In the genomic region with DNA sequence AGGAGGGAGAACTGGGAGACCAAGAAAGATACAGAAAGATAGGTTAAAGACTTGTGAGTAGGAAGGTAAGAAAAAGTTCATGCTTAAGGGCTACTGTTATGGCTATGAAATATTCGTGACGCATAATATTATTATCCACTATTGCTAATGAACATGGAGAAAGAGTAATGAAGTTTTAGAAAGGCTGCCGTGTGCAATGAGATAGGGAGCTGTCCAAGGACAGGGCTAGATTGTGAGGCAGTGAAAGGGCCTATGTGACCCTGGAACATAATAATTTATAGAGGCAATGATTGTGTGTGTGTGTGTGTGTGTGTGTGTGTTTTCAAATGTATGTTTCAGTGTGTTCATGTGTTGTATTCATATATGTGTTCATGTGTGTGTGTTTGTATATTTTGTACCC, we compare ENCODE assay signal across 12 cellular contexts. TPM values are rescaled to one million over a fixed set of nuclear protein-coding genes. Genes with fewer than 3 reads are reported as not detected.
A peak's percentile ranks its signal among the peaks of the same experiment; 100 is the strongest.
DNase-seq lines count a peak whose midpoint lies in the region; ATAC-seq and TF ChIP-seq lines count a peak whose summit lies in the region.
"Had no signal": no experiment of that assay in that cellular context is flagged by ENCODE, and none has a peak within 500 bp of the region (broad histone marks: within the 10 kb centered on the region; RNA-seq: fewer than 3 reads in every experiment).

No MANE protein-coding gene starts in this region.

- H3K4me1 Mint-ChIP-seq in CD8-positive, alpha-beta T cell (ENCODE audit: low read depth): peaks cover 82% of the 10 kb centered on the region

- peak overlapping the region; percentile 17 for H3K4me3 ChIP-seq in CD8-positive, alpha-beta T cell (ENCODE audit: low read depth, low read length)
- H3K4me3 ChIP-seq in ascending aorta (peak overlapping the region in 1 of 2 donors; percentile 4), neutrophil (ENCODE audit: low read depth in 1 of 2, low read length in 1 of 2) (no peak overlapping the region), dorsolateral prefrontal cortex (no peak overlapping the region)
- H3K4me3 ChIP-seq: SK-N-MC had no signal

- POLR2A ChIA-PET in CD8-positive, alpha-beta T cell (lab: Charles Lee): interaction anchor here (0.6 to 1.3 kb wide), 3 partner anchors 14 to 52 kb away, joined by 3 read pairs; no protein-coding TSS in a partner anchor

- H3K9me3 ChIP-seq in CD8-positive, alpha-beta T cell (ENCODE audit: low read length): no peaks in the 10 kb centered on the region
- no peaks in the 10 kb centered on the region for H3K9me3 ChIP-seq in ascending aorta
- no peaks in the 10 kb centered on the region for H3K9me3 ChIP-seq in neutrophil

- ATAC-seq in CD8-positive, alpha-beta T cell: no peak

- peak overlapping the region; percentile 87 for H3K27ac Mint-ChIP-seq in CD8-positive, alpha-beta T cell

- H3K4me3 Mint-ChIP-seq in CD8-positive, alpha-beta T cell: peak overlapping the region; percentile 61

- no peaks in the 10 kb centered on the region for H3K9me3 Mint-ChIP-seq in CD8-positive, alpha-beta T cell

- intact Hi-C loops in CD8-positive, alpha-beta T cell (cut with DNase I, micrococcal nuclease): loop anchor here (5.0 kb wide), 4 partner anchors 36 to 141 kb away; no protein-coding TSS in a partner anchor
- intact Hi-C loops in ascending aorta (cut with DNase I) (loop anchor here (5.0 kb wide), 1 partner anchor 224 kb away; no protein-coding TSS in a partner anchor), dorsolateral prefrontal cortex (cut with DNase I) (no loop called here)

- CTCF ChIA-PET in CD8-positive, alpha-beta T cell (lab: Charles Lee): interaction anchor here (0.9 to 1.6 kb wide), 2 partner anchors 12 to 176 kb away, joined by 3 to 7 read pairs; no protein-coding TSS in a partner anchor

- no peak overlapping the region for H3K27ac ChIP-seq in CD8-positive, alpha-beta T cell (ENCODE audit: low read depth, low read length)
- H3K27ac ChIP-seq in ascending aorta (peak overlapping the region; percentile 58 to 83), neutrophil (peak overlapping the region; percentile 63), dorsolateral prefrontal cortex (peak overlapping the region in 20 of 59 donors; percentile 2 to 54 (median 13))

- H3K27me3 ChIP-seq in CD8-positive, alpha-beta T cell (ENCODE audit: insufficient read depth, low read length): no peaks in the 10 kb centered on the region
- H3K27me3 ChIP-seq in ascending aorta (no peaks in the 10 kb centered on the region), neutrophil (no peaks in the 10 kb centered on the region), dorsolateral prefrontal cortex (no peaks in the 10 kb centered on the region)

- TF ChIP-seq EP300 in Ishikawa (IDR thresholded peaks at IDR 0.05; ENCODE audit: borderline replicate concordance): no peak

- TF ChIP-seq RAD21 in Ishikawa (IDR thresholded peaks at IDR 0.05; ENCODE audit: low read depth): no peak

- H3K36me3 Mint-ChIP-seq in CD8-positive, alpha-beta T cell: peaks cover 45% of the 10 kb centered on the region

- no peak for DNase-seq in CD8-positive, alpha-beta T cell
- DNase-seq in ascending aorta (ENCODE audit: low spot score in 2 of 2) (no peak), anterior cingulate cortex (lab: John Stamatoyannopoulos, UW) (no peak), dorsolateral prefrontal cortex (no peak), GF-D8 (lab: John Stamatoyannopoulos, UW) (no peak)
- DNase-seq: activated effector memory CD4-positive, alpha-beta T cell treated with Interleukin-2 at 50 U/mL for 16 hours; NK-92 treated with Interleukin-12 subunit alpha and Interleukin-12 subunit beta, amount 100 ng/mL, for 24 hours; stimulated activated CD4-positive, alpha-beta T cell treated with anti-CD3 and anti-CD28 coated beads, Interleukin-4, amount 100 ng/mL, for 1 hour; stimulated activated naive CD4-positive, alpha-beta T cell had no signal

- peaks cover 85% of the 10 kb centered on the region for H3K4me1 ChIP-seq in CD8-positive, alpha-beta T cell (ENCODE audit: insufficient read depth, low read length)
- H3K4me1 ChIP-seq in ascending aorta (peaks cover 8 to 67% of the 10 kb centered on the region in 2 donors), neutrophil (ENCODE audit: control insufficient read depth in 1 of 2, insufficient read depth in 1 of 2, low read depth in 1 of 2, low read length in 1 of 2) (peaks cover 40 to 83% of the 10 kb centered on the region in 2 experiments)

- no peak for TF ChIP-seq CTCF in CD8-positive, alpha-beta T cell (IDR thresholded peaks at IDR 0.05)
- TF ChIP-seq CTCF in ascending aorta (IDR thresholded peaks at IDR 0.05) (no peak), neutrophil (IDR thresholded peaks at IDR 0.05) (no peak), dorsolateral prefrontal cortex (IDR thresholded peaks at IDR 0.05 in 54 of 56, conservative IDR thresholded peaks at IDR 0.05 in 2 of 56; ENCODE audit: low read depth in 1 of 56, partially characterized antibody in 56 of 56) (no peak)

- H3K27me3 Mint-ChIP-seq in CD8-positive, alpha-beta T cell (ENCODE audit: low read depth): no peaks in the 10 kb centered on the region

- peaks cover 14% of the 10 kb centered on the region for H3K36me3 ChIP-seq in CD8-positive, alpha-beta T cell (ENCODE audit: insufficient read depth, low read length)
- H3K36me3 ChIP-seq in ascending aorta: peaks cover 0 to 8% of the 10 kb centered on the region in 2 donors
- peaks cover 4% of the 10 kb centered on the region for H3K36me3 ChIP-seq in neutrophil

TF ChIP-seq in Ishikawa, 13 proteins besides CTCF, POLR2A, EP300 and RAD21:
- TF ChIP-seq NFIC (IDR thresholded peaks at IDR 0.05) (no peak), ZBTB7A (IDR thresholded peaks at IDR 0.05; ENCODE audit: low read depth) (no peak)
- TF ChIP-seq, protein P1, sequence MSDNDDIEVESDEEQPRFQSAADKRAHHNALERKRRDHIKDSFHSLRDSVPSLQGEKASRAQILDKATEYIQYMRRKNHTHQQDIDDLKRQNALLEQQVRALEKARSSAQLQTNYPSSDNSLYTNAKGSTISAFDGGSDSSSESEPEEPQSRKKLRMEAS (IDR thresholded peaks at IDR 0.05): no peak
- TF ChIP-seq, protein P2, sequence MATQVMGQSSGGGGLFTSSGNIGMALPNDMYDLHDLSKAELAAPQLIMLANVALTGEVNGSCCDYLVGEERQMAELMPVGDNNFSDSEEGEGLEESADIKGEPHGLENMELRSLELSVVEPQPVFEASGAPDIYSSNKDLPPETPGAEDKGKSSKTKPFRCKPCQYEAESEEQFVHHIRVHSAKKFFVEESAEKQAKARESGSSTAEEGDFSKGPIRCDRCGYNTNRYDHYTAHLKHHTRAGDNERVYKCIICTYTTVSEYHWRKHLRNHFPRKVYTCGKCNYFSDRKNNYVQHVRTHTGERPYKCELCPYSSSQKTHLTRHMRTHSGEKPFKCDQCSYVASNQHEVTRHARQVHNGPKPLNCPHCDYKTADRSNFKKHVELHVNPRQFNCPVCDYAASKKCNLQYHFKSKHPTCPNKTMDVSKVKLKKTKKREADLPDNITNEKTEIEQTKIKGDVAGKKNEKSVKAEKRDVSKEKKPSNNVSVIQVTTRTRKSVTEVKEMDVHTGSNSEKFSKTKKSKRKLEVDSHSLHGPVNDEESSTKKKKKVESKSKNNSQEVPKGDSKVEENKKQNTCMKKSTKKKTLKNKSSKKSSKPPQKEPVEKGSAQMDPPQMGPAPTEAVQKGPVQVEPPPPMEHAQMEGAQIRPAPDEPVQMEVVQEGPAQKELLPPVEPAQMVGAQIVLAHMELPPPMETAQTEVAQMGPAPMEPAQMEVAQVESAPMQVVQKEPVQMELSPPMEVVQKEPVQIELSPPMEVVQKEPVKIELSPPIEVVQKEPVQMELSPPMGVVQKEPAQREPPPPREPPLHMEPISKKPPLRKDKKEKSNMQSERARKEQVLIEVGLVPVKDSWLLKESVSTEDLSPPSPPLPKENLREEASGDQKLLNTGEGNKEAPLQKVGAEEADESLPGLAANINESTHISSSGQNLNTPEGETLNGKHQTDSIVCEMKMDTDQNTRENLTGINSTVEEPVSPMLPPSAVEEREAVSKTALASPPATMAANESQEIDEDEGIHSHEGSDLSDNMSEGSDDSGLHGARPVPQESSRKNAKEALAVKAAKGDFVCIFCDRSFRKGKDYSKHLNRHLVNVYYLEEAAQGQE (IDR thresholded peaks at IDR 0.05; ENCODE audit: low read depth): peak; percentile 42; the same call in 1 of the 2 replicates
TF ChIP-seq in Ishikawa: peak in this region for 1.

RNA-seq across cellular contexts. Expression of gene MBNL1, which starts 27.7 kb away (rescaled TPM):
- 100 to 1,000 TPM; 515 to 529 TPM for total RNA-seq in CD8-positive, alpha-beta T cell
- 350 TPM for total RNA-seq in ascending aorta
- 100 to 1,000 TPM; 106 to 168 (median 132) TPM for total RNA-seq in dorsolateral prefrontal cortex

Comparison
In these comparisons a context has a peak if more than half of its experiments do, and no peak if none do; other contexts are left out.
1. intact Hi-C loops: an anchor here in CD8-positive, alpha-beta T cell (5.0 kb wide) and ascending aorta (5.0 kb wide); none called in dorsolateral prefrontal cortex.